ENCODE assay signal across 8 cellular contexts in the genomic region with DNA sequence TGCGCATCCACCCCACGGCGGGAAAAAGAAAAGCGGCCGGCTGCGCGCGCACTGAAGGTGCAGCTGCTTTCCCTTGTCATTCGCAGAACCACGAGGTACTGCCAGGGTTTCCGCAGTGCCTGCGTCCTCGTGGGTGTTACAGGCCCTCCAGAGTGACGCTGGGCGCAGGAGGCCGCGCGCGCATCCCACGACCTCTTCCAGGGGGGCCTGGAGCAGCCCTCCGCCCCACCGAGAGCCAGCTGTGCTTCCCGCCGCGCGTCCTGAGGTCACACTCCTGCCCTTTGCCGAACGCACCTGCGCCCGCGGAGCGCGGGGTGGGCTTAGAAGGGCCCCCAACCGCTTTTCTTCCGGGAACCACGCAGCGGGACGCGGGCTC. TPM values are rescaled to one million over a fixed set of nuclear protein-coding genes. Genes with fewer than 3 reads are reported as not detected.
DNase-seq lines count a peak whose midpoint lies in the region; ATAC-seq and TF ChIP-seq lines count a peak whose summit lies in the region.

No MANE protein-coding gene starts in this region.

- no peaks in the 10 kb centered on the region; the same call in 1 of the 2 replicates for H3K27me3 ChIP-seq in HUES6 (ENCODE audit: control insufficient read depth, insufficient read depth, low read length)

- ATAC-seq in esophagus mucosa, result peak; percentile 57
- peak; percentile 69 for ATAC-seq in stimulated activated naive CD8-positive, alpha-beta T cell treated with anti-CD3 and anti-CD28 coated beads, Interleukin-15, amount 100 ng/mL, for 72 hours

- peaks cover 35% of the 10 kb centered on the region for H3K36me3 ChIP-seq in HUES6 (ENCODE audit: control insufficient read depth, insufficient read depth, low read length)

- peak overlapping the region; percentile 62 for H3K9ac ChIP-seq in HUES6 (ENCODE audit: low read length)

- H3K9me3 ChIP-seq in HUES6 (ENCODE audit: control insufficient read depth, insufficient read depth, low read depth, low read length), result no peaks in the 10 kb centered on the region

- DNase-seq in NCI-H2227 (lab: John Stamatoyannopoulos, UW; ENCODE audit: unreplicated experiment) (peak; percentile 79), NCI-H2227 treated with DMSO at 0.1 percent for 48 hours (lab: John Stamatoyannopoulos, UW) (no peak), activated T-cell treated with anti-CD3 and anti-CD28 coated beads for 24 hours (ENCODE audit: low read depth) (peak; percentile 48), nephron progenitor cell (peak; percentile 23), NCI-H526 treated with DMSO at 0.1 percent for 48 hours (lab: John Stamatoyannopoulos, UW) (no peak)
- DNase-seq in stimulated activated naive CD8-positive, alpha-beta T cell treated with anti-CD3 and anti-CD28 coated beads, Interleukin-15, amount 100 ng/mL, for 72 hours, result peak; percentile 50 to 57

- TF ChIP-seq CTCF in nephron progenitor cell (IDR thresholded peaks at IDR 0.05), result no peak

- H3K27ac Mint-ChIP-seq in nephron progenitor cell, result no peak overlapping the region
- peak overlapping the region; percentile 86 to 95 for H3K27ac Mint-ChIP-seq in stimulated activated naive CD8-positive, alpha-beta T cell treated with anti-CD3 and anti-CD28 coated beads, Interleukin-15, amount 100 ng/mL, for 72 hours

- H3K9me3 Mint-ChIP-seq in nephron progenitor cell, result no peaks in the 10 kb centered on the region
- H3K9me3 Mint-ChIP-seq in stimulated activated naive CD8-positive, alpha-beta T cell treated with anti-CD3 and anti-CD28 coated beads, Interleukin-15, amount 100 ng/mL, for 72 hours, result peaks cover 0 to 7% of the 10 kb centered on the region in 2 donors

- no peak overlapping the region for H3K27ac ChIP-seq in HUES6 (ENCODE audit: low read depth, low read length)

- peaks cover 10% of the 10 kb centered on the region for H3K4me1 ChIP-seq in HUES6 (ENCODE audit: control insufficient read depth, insufficient read depth, low read length)

- peaks cover 14% of the 10 kb centered on the region for H3K4me1 Mint-ChIP-seq in nephron progenitor cell
- H3K4me1 Mint-ChIP-seq in stimulated activated naive CD8-positive, alpha-beta T cell treated with anti-CD3 and anti-CD28 coated beads, Interleukin-15, amount 100 ng/mL, for 72 hours, result peaks cover 41% of the 10 kb centered on the region

- peaks cover 4% of the 10 kb centered on the region for H3K27me3 Mint-ChIP-seq in nephron progenitor cell (ENCODE audit: low read depth, poor library complexity)
- no peaks in the 10 kb centered on the region for H3K27me3 Mint-ChIP-seq in stimulated activated naive CD8-positive, alpha-beta T cell treated with anti-CD3 and anti-CD28 coated beads, Interleukin-15, amount 100 ng/mL, for 72 hours

- peak overlapping the region; percentile 62 for H3K4me3 ChIP-seq in HUES6 (ENCODE audit: low read depth, low read length)

- H3K4me3 Mint-ChIP-seq in nephron progenitor cell, result peak overlapping the region; percentile 73
- peak overlapping the region; percentile 79 to 86 for H3K4me3 Mint-ChIP-seq in stimulated activated naive CD8-positive, alpha-beta T cell treated with anti-CD3 and anti-CD28 coated beads, Interleukin-15, amount 100 ng/mL, for 72 hours

- H3K36me3 Mint-ChIP-seq in nephron progenitor cell (ENCODE audit: low read depth), result peaks cover 54% of the 10 kb centered on the region

RNA-seq across cellular contexts. Expression of gene IAH1, which starts 0.4 kb away (rescaled TPM):
- total RNA-seq in esophagus mucosa, result 32.2 TPM

RNA-seq across cellular contexts. Expression of gene CPSF3, which starts 50.5 kb away (rescaled TPM):
- 26.2 TPM for total RNA-seq in esophagus mucosa

RNA-seq across cellular contexts. Expression of gene ITGB1BP1, which starts 50.6 kb away (rescaled TPM):
- 53.8 TPM for total RNA-seq in esophagus mucosa

Comparison
In these comparisons a context has a peak if more than half of its experiments do, and no peak if none do; other contexts are left out.
1. DNase-seq: peak in NCI-H2227 (single experiment), activated T-cell treated with anti-CD3 and anti-CD28 coated beads for 24 hours (single experiment), nephron progenitor cell (single experiment) and stimulated activated naive CD8-positive, alpha-beta T cell treated with anti-CD3 and anti-CD28 coated beads, Interleukin-15, amount 100 ng/mL, for 72 hours (2 of 2); none in NCI-H2227 treated with DMSO at 0.1 percent for 48 hours (single experiment) and NCI-H526 treated with DMSO at 0.1 percent for 48 hours (single experiment).